In genomic region chr16:1125471-1125870, GRCh38 we compare ENCODE assay signal across 10 cellular contexts. TPM values are rescaled to one million over a fixed set of nuclear protein-coding genes. Genes with fewer than 3 reads are reported as not detected.
DNase-seq lines count a peak whose midpoint lies in the region; ATAC-seq and TF ChIP-seq lines count a peak whose summit lies in the region.
"Had no signal": no experiment of that assay in that cellular context is flagged by ENCODE, and none has a peak within 500 bp of the region (broad histone marks: within the 10 kb centered on the region; RNA-seq: fewer than 3 reads in every experiment).

No MANE protein-coding gene starts in this region.

- no peaks in the 10 kb centered on the region for H3K4me1 ChIP-seq in naive thymus-derived CD4-positive, alpha-beta T cell (ENCODE audit: control insufficient read depth in 2 of 2, insufficient read depth in 2 of 2, low read length in 2 of 2)
- peaks cover 0 to 3% (median 0%) of the 10 kb centered on the region in 4 donors for H3K4me1 ChIP-seq in tibial nerve
- H3K4me1 ChIP-seq: parathyroid adenoma had no signal

- H3K27me3 ChIP-seq in naive thymus-derived CD4-positive, alpha-beta T cell (ENCODE audit: control insufficient read depth in 2 of 2, insufficient read depth in 2 of 2, low read length in 2 of 2) = no peaks in the 10 kb centered on the region
- H3K27me3 ChIP-seq in tibial nerve = peaks cover 0 to 62% of the 10 kb centered on the region in 2 donors

- H3K27me3 Mint-ChIP-seq in HFFc6 (ENCODE audit: insufficient read depth) (no peaks in the 10 kb centered on the region; the same call in 1 of the 2 replicates), type B pancreatic cell (no peaks in the 10 kb centered on the region)
- no peaks in the 10 kb centered on the region for H3K27me3 Mint-ChIP-seq in activated T-cell treated with anti-CD3 and anti-CD28 coated beads, Interleukin-2, amount 50 U/mL, for 4 hours (ENCODE audit: low read depth)
- H3K27me3 Mint-ChIP-seq in naive thymus-derived CD4-positive, alpha-beta T cell = peaks cover 0 to 3% (median 0%) of the 10 kb centered on the region in 5 donors

- no peak for TF ChIP-seq EP300 in tibial nerve (IDR thresholded peaks at IDR 0.05)

- CTCF ChIA-PET in naive thymus-derived CD4-positive, alpha-beta T cell (lab: Charles Lee) = no interaction called here

- WGBS in tibial nerve, 2 donors = 6 to 28% methylated on average over 14 to 15 of the region's 18 CpGs

- intact Hi-C loops in naive thymus-derived CD4-positive, alpha-beta T cell (cut with micrococcal nuclease) = no loop called here

- H3K9me3 Mint-ChIP-seq in HFFc6 = no peaks in the 10 kb centered on the region
- no peaks in the 10 kb centered on the region for H3K9me3 Mint-ChIP-seq in activated T-cell treated with anti-CD3 and anti-CD28 coated beads, Interleukin-2, amount 50 U/mL, for 4 hours
- H3K9me3 Mint-ChIP-seq in naive thymus-derived CD4-positive, alpha-beta T cell = no peaks in the 10 kb centered on the region
- no peaks in the 10 kb centered on the region for H3K9me3 Mint-ChIP-seq in type B pancreatic cell

- no peak overlapping the region for H3K4me3 ChIP-seq in naive thymus-derived CD4-positive, alpha-beta T cell (ENCODE audit: low read length)
- H3K4me3 ChIP-seq in tibial nerve = no peak overlapping the region
- H3K4me3 ChIP-seq: thoracic aorta had no signal

- no peaks in the 10 kb centered on the region for H3K36me3 ChIP-seq in naive thymus-derived CD4-positive, alpha-beta T cell (ENCODE audit: control insufficient read depth in 2 of 3, insufficient read depth in 3 of 3, low read length in 3 of 3)
- H3K36me3 ChIP-seq in tibial nerve = no peaks in the 10 kb centered on the region
- H3K36me3 ChIP-seq: thoracic aorta had no signal

- no peaks in the 10 kb centered on the region for H3K36me3 Mint-ChIP-seq in HFFc6 (ENCODE audit: low read depth)
- no peaks in the 10 kb centered on the region for H3K36me3 Mint-ChIP-seq in activated T-cell treated with anti-CD3 and anti-CD28 coated beads, Interleukin-2, amount 50 U/mL, for 4 hours (ENCODE audit: insufficient read depth)
- no peaks in the 10 kb centered on the region for H3K36me3 Mint-ChIP-seq in naive thymus-derived CD4-positive, alpha-beta T cell
- no peaks in the 10 kb centered on the region for H3K36me3 Mint-ChIP-seq in type B pancreatic cell

- ATAC-seq in activated T-cell treated with anti-CD3 and anti-CD28 coated beads, Interleukin-2, amount 50 U/mL, for 4 hours = peak; percentile 47 to 63
- peak; percentile 28 for ATAC-seq in naive thymus-derived CD4-positive, alpha-beta T cell
- ATAC-seq in HG03135 (IDR thresholded peaks at IDR 0.05; ENCODE audit: unreplicated experiment) = no peak
- no peak for ATAC-seq in HG02623 (IDR thresholded peaks at IDR 0.05; ENCODE audit: unreplicated experiment)

- TF ChIP-seq CTCF in HFFc6 (IDR thresholded peaks at IDR 0.05) (no peak), type B pancreatic cell (conservative IDR thresholded peaks at IDR 0.05) (no peak), tibial nerve (IDR thresholded peaks at IDR 0.05) (no peak)

- no peaks in the 10 kb centered on the region for H3K9me3 ChIP-seq in naive thymus-derived CD4-positive, alpha-beta T cell (ENCODE audit: control insufficient read depth in 2 of 3, low read length in 3 of 3)
- H3K9me3 ChIP-seq in tibial nerve = no peaks in the 10 kb centered on the region
- H3K9me3 ChIP-seq: thoracic aorta had no signal

- DNase-seq in COLO668 (lab: John Stamatoyannopoulos, UW; ENCODE audit: unreplicated experiment) (peak; percentile 79), HFFc6 (peak; percentile 12), type B pancreatic cell (ENCODE audit: extremely low spot score, unreplicated experiment) (no peak), tibial nerve (ENCODE audit: low spot score in 2 of 2) (no peak)
- DNase-seq in activated T-cell treated with anti-CD3 and anti-CD28 coated beads, Interleukin-2, amount 50 U/mL, for 4 hours = no peak
- peak in 4 of 9 donors; percentile 28 to 40 (median 37) for DNase-seq in naive thymus-derived CD4-positive, alpha-beta T cell

- H3K27ac Mint-ChIP-seq in HFFc6 (no peak overlapping the region), type B pancreatic cell (no peak overlapping the region)
- no peak overlapping the region for H3K27ac Mint-ChIP-seq in naive thymus-derived CD4-positive, alpha-beta T cell

- H3K4me1 Mint-ChIP-seq in HFFc6 (ENCODE audit: low read depth) (no peaks in the 10 kb centered on the region), type B pancreatic cell (ENCODE audit: unreplicated experiment) (peaks cover 5% of the 10 kb centered on the region)
- no peaks in the 10 kb centered on the region for H3K4me1 Mint-ChIP-seq in activated T-cell treated with anti-CD3 and anti-CD28 coated beads, Interleukin-2, amount 50 U/mL, for 4 hours (ENCODE audit: low read depth)
- peaks cover 0 to 1% (median 0%) of the 10 kb centered on the region in 7 donors for H3K4me1 Mint-ChIP-seq in naive thymus-derived CD4-positive, alpha-beta T cell

- no peak for TF ChIP-seq POLR2A in tibial nerve (IDR thresholded peaks at IDR 0.05)

- POLR2A ChIA-PET in naive thymus-derived CD4-positive, alpha-beta T cell (lab: Charles Lee) = no interaction called here

- no peak overlapping the region for H3K27ac ChIP-seq in naive thymus-derived CD4-positive, alpha-beta T cell (ENCODE audit: low read depth, low read length)
- no peak overlapping the region for H3K27ac ChIP-seq in tibial nerve
- H3K27ac ChIP-seq: parathyroid adenoma, thoracic aorta had no signal

- H3K4me3 Mint-ChIP-seq in HFFc6 = no peak overlapping the region
- no peak overlapping the region for H3K4me3 Mint-ChIP-seq in activated T-cell treated with anti-CD3 and anti-CD28 coated beads, Interleukin-2, amount 50 U/mL, for 4 hours
- H3K4me3 Mint-ChIP-seq in naive thymus-derived CD4-positive, alpha-beta T cell = no peak overlapping the region
- H3K4me3 Mint-ChIP-seq in type B pancreatic cell = no peak overlapping the region

RNA-seq across cellular contexts. Expression of gene CACNA1H, which starts 27.4 kb away (rescaled TPM):
- total RNA-seq in HFFc6 (2021; fragmentation: NEBNext Ultra II Directional; extraction: Animal tissue kit (Norgen Biotek cat#: 25700)) = under 1 TPM in 2 of 6 experiments, not detected in 4; 0.03 to 0.05 TPM
- total RNA-seq in activated T-cell treated with anti-CD3 and anti-CD28 coated beads, Interleukin-2, amount 50 U/mL, for 4 hours = under 1 TPM; 0.34 to 0.51 (median 0.41) TPM
- total RNA-seq in naive thymus-derived CD4-positive, alpha-beta T cell = 1 to 10 TPM in 4 of 5 experiments, under 1 TPM in 1; 0.31 to 8.8 (median 2.2) TPM
- polyA plus RNA-seq in naive thymus-derived CD4-positive, alpha-beta T cell = 1 to 10 TPM in 1 of 2 donors, under 1 TPM in 1; 0.73 to 3.8 TPM
- total RNA-seq in type B pancreatic cell (ENCODE audit: low replicate concordance) = 23.2 and 38.1 TPM in 2 replicates
- 10 to 100 TPM in 2 of 4 donors, 1 to 10 TPM in 2; 3.8 to 12.0 (median 9.0) TPM for total RNA-seq in tibial nerve

RNA-seq across cellular contexts. Expression of gene C1QTNF8, which starts 29.4 kb away (rescaled TPM):
- not detected for total RNA-seq in HFFc6 (2021; fragmentation: NEBNext Ultra II Directional; extraction: Animal tissue kit (Norgen Biotek cat#: 25700))
- not detected for total RNA-seq in activated T-cell treated with anti-CD3 and anti-CD28 coated beads, Interleukin-2, amount 50 U/mL, for 4 hours
- not detected for total RNA-seq in naive thymus-derived CD4-positive, alpha-beta T cell
- polyA plus RNA-seq in naive thymus-derived CD4-positive, alpha-beta T cell = not detected
- not detected in 2 replicates for total RNA-seq in type B pancreatic cell (ENCODE audit: low replicate concordance)
- total RNA-seq in tibial nerve = not detected

RNA-seq across cellular contexts. Expression of gene SSTR5, which starts 52.9 kb away (rescaled TPM):
- not detected for total RNA-seq in HFFc6 (2021; fragmentation: NEBNext Ultra II Directional; extraction: Animal tissue kit (Norgen Biotek cat#: 25700))
- total RNA-seq in activated T-cell treated with anti-CD3 and anti-CD28 coated beads, Interleukin-2, amount 50 U/mL, for 4 hours = not detected
- not detected for total RNA-seq in naive thymus-derived CD4-positive, alpha-beta T cell
- polyA plus RNA-seq in naive thymus-derived CD4-positive, alpha-beta T cell = not detected
- total RNA-seq in type B pancreatic cell (ENCODE audit: low replicate concordance) (0.43 and 1.8 TPM in 2 replicates), tibial nerve (not detected)

Comparison
In these comparisons a context has a peak if more than half of its experiments do, and no peak if none do; other contexts are left out.
1. DNase-seq: peak in COLO668 (single experiment) and HFFc6 (single experiment); none in activated T-cell treated with anti-CD3 and anti-CD28 coated beads, Interleukin-2, amount 50 U/mL, for 4 hours (single experiment), type B pancreatic cell (single experiment) and tibial nerve (0 of 2).
2. ATAC-seq: peak in activated T-cell treated with anti-CD3 and anti-CD28 coated beads, Interleukin-2, amount 50 U/mL, for 4 hours (2 of 2) and naive thymus-derived CD4-positive, alpha-beta T cell (single experiment); none in HG03135 (single experiment) and HG02623 (single experiment).